In the genomic region with DNA sequence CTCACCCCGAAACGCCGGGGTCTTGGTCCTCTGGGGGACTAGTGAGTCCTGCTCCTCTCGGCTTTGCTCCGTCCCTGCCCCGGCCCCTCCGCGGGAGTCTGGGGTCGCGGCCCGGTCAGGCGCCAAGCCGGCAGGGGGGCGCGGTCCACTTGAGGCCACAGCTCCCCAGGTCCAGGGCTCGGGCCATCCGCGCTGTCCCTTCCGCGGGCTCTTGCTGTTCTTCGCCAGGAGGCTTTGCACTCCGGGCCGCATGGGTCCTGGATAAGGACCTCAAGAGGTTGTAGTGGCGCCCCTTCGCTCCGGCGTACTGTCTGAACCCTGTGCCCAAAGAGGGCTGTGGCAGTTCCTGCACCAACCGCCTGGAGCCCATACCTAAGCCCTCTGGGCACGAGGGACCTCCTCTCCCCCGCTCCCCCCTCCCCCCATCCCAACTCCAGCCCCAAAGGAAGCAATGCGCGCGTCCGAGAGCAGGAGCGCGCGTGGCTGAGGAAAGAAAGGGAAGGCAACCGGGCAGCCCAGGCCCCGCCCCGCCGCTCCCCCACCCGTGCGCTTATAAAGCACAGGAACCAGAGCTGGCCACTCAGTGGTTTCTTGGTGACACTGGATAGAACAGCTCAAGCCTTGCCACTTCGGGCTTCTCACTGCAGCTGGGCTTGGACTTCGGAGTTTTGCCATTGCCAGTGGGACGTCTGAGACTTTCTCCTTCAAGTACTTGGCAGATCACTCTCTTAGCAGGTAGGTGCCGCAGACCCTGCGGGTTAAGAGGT, we compare ENCODE assay signal across 8 cellular contexts. TPM values are rescaled to one million over a fixed set of nuclear protein-coding genes. Genes with fewer than 3 reads are reported as not detected.
DNase-seq lines count a peak whose midpoint lies in the region; ATAC-seq and TF ChIP-seq lines count a peak whose summit lies in the region.

A gene with protein sequence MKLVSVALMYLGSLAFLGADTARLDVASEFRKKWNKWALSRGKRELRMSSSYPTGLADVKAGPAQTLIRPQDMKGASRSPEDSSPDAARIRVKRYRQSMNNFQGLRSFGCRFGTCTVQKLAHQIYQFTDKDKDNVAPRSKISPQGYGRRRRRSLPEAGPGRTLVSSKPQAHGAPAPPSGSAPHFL (plus strand): TSS at position 579 of the 767 bp plus-strand sequence. CDS start 628 bp downstream, outside the sequence.

- H3K4me3 Mint-ChIP-seq in immature natural killer cell, result peak within 1 kb of the TSS; percentile 95 to 99 (median 97)

- H3K27ac Mint-ChIP-seq in immature natural killer cell, result peak within 1 kb of the TSS in 4 of 6 donors; percentile 31 to 86 (median 55)

- H3K4me1 Mint-ChIP-seq in immature natural killer cell, result peaks cover 53 to 67% of the 10 kb centered on the region in 2 donors

- ATAC-seq in SK-N-SH treated with all-trans-retinoic acid at 6 μM for 48 hours (peak; percentile 66), GM18858 (IDR thresholded peaks at IDR 0.05; ENCODE audit: unreplicated experiment) (no peak), HG02870 (IDR thresholded peaks at IDR 0.05; ENCODE audit: unreplicated experiment) (no peak)

- H3K4me3 ChIP-seq in skeletal muscle cell (ENCODE audit: low read depth, low read length), result peak within 1 kb of the TSS; percentile 95

- H3K27me3 Mint-ChIP-seq in immature natural killer cell (ENCODE audit: low read depth in 3 of 3), result peaks cover 14 to 26% (median 18%) of the 10 kb centered on the region in 3 donors

- peak; percentile 91 for DNase-seq in ELF-1 (ENCODE audit: low read depth, low spot score)
- peak; percentile 78 for DNase-seq in HuH-7.5 (ENCODE audit: low spot score)
- peak; percentile 89 for DNase-seq in cerebellar cortex (ENCODE audit: low spot score)
- peak; percentile 25 to 35 (median 30) for DNase-seq in immature natural killer cell
- DNase-seq in skeletal muscle cell (ENCODE audit: low read depth), result peak; percentile 81

- no peaks in the 10 kb centered on the region for H3K9me3 Mint-ChIP-seq in immature natural killer cell

- no peaks in the 10 kb centered on the region for H3K36me3 Mint-ChIP-seq in immature natural killer cell

TF ChIP-seq in SK-N-SH treated with all-trans-retinoic acid at 6 μM for 48 hours, 23 proteins besides CTCF, POLR2A, EP300 and RAD21:
- TF ChIP-seq ZFP3 (CRISPR knock-in tag; IDR thresholded peaks at IDR 0.05) (peak; percentile 64; the same call in 1 of the 2 replicates), ZNF70 (CRISPR knock-in tag; IDR thresholded peaks at IDR 0.05) (0 out of 2 replicates have a peak, but pooled peaks have one; percentile 12), CSDC2 (CRISPR knock-in tag; IDR thresholded peaks at IDR 0.05) (0 out of 2 replicates have a peak, but pooled peaks have one; percentile 31), OSR1 (CRISPR knock-in tag; IDR thresholded peaks at IDR 0.05) (no peak), RARB (CRISPR knock-in tag; IDR thresholded peaks at IDR 0.05) (0 out of 2 replicates have a peak, but pooled peaks have one; percentile 60), ARNTL (CRISPR knock-in tag; IDR thresholded peaks at IDR 0.05; ENCODE audit: borderline replicate concordance, low read depth) (no peak), ZFP30 (CRISPR knock-in tag; IDR thresholded peaks at IDR 0.05) (no peak), BACH2 (CRISPR knock-in tag; IDR thresholded peaks at IDR 0.05; ENCODE audit: borderline replicate concordance) (no peak), TCF4 (CRISPR knock-in tag; IDR thresholded peaks at IDR 0.05; ENCODE audit: borderline replicate concordance) (no peak), GLIS3 (CRISPR knock-in tag; IDR thresholded peaks at IDR 0.05) (peak; percentile 77; the same call in 1 of the 2 replicates)
- TF ChIP-seq, protein P1, sequence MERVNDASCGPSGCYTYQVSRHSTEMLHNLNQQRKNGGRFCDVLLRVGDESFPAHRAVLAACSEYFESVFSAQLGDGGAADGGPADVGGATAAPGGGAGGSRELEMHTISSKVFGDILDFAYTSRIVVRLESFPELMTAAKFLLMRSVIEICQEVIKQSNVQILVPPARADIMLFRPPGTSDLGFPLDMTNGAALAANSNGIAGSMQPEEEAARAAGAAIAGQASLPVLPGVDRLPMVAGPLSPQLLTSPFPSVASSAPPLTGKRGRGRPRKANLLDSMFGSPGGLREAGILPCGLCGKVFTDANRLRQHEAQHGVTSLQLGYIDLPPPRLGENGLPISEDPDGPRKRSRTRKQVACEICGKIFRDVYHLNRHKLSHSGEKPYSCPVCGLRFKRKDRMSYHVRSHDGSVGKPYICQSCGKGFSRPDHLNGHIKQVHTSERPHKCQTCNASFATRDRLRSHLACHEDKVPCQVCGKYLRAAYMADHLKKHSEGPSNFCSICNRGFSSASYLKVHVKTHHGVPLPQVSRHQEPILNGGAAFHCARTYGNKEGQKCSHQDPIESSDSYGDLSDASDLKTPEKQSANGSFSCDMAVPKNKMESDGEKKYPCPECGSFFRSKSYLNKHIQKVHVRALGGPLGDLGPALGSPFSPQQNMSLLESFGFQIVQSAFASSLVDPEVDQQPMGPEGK (CRISPR knock-in tag; IDR thresholded peaks at IDR 0.05; ENCODE audit: borderline replicate concordance), result no peak
- TF ChIP-seq, protein P2, sequence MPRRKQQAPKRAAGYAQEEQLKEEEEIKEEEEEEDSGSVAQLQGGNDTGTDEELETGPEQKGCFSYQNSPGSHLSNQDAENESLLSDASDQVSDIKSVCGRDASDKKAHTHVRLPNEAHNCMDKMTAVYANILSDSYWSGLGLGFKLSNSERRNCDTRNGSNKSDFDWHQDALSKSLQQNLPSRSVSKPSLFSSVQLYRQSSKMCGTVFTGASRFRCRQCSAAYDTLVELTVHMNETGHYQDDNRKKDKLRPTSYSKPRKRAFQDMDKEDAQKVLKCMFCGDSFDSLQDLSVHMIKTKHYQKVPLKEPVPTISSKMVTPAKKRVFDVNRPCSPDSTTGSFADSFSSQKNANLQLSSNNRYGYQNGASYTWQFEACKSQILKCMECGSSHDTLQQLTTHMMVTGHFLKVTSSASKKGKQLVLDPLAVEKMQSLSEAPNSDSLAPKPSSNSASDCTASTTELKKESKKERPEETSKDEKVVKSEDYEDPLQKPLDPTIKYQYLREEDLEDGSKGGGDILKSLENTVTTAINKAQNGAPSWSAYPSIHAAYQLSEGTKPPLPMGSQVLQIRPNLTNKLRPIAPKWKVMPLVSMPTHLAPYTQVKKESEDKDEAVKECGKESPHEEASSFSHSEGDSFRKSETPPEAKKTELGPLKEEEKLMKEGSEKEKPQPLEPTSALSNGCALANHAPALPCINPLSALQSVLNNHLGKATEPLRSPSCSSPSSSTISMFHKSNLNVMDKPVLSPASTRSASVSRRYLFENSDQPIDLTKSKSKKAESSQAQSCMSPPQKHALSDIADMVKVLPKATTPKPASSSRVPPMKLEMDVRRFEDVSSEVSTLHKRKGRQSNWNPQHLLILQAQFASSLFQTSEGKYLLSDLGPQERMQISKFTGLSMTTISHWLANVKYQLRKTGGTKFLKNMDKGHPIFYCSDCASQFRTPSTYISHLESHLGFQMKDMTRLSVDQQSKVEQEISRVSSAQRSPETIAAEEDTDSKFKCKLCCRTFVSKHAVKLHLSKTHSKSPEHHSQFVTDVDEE (CRISPR knock-in tag; IDR thresholded peaks at IDR 0.05), result peak; percentile 26; the same call in 1 of the 2 replicates

RNA-seq across cellular contexts. Expression of the gene that starts here (rescaled TPM):
- 1 to 10 TPM in 1 of 3 donors, under 1 TPM in 2; 0.19 to 2.1 (median 0.20) TPM for polyA plus RNA-seq in immature natural killer cell

Comparison
In these comparisons a context has a peak if more than half of its experiments do, and no peak if none do; other contexts are left out.
1. DNase-seq: peak in every context shown above with its lines; median percentile 91 in ELF-1; 89 in cerebellar cortex; 81 in skeletal muscle cell; 78 in HuH-7.5; 30 in immature natural killer cell.